ENCODE assay signal across 31 cellular contexts in genomic region chr16:88539652-88540345, GRCh38. TPM values are rescaled to one million over a fixed set of nuclear protein-coding genes. Genes with fewer than 3 reads are reported as not detected.
DNase-seq lines count a peak whose midpoint lies in the region; ATAC-seq, FAIRE-seq and TF ChIP-seq lines count a peak whose summit lies in the region.
"Had no signal": no experiment of that assay in that cellular context is flagged by ENCODE, and none has a peak within 500 bp of the region (broad histone marks: within the 10 kb centered on the region; RNA-seq: fewer than 3 reads in every experiment).

No MANE protein-coding gene starts in this region.

- H3K4me1 Mint-ChIP-seq in GM23338, result peaks cover 10% of the 10 kb centered on the region
- H3K4me1 Mint-ChIP-seq in activated T-helper 1 cell treated with anti-CD3 and anti-CD28 coated beads, Interleukin-12 subunit alpha, Interleukin-12 subunit beta, Interleukin-2, Interleukin-4 antibody, amounts not matched to agents 30 ng/mL and 10 ng/mL and 1 ng/mL, durations not matched to agents 14 hours and 24 hours and 36 hours (ENCODE audit: low read depth), result no peaks in the 10 kb centered on the region

- no peak overlapping the region for H3K23ac ChIP-seq in mesendoderm (ENCODE audit: low read length)

- no peak for TF ChIP-seq EP300 in K562 (IDR thresholded peaks at IDR 0.05; ENCODE audit: low read length)

- H3K4me3 ChIP-seq in BJ (ENCODE audit: low read depth, low read length) (no peak overlapping the region), GM23338 (no peak overlapping the region), K562 (no peak overlapping the region), mesendoderm (ENCODE audit: low read length) (no peak overlapping the region)
- H3K4me3 ChIP-seq: heart left ventricle, MG63, prostate gland, SJSA1 had no signal

- H2AFZ ChIP-seq in GM23338 (no peak overlapping the region), K562 (ENCODE audit: low read depth, low read length) (no peak overlapping the region)

- CTCF ChIA-PET in BJ (lab: Yijun Ruan, JAX), result interaction anchor here (0.7 kb wide), 1 partner anchor 29 kb away, joined by 3 read pairs; no protein-coding TSS in a partner anchor
- CTCF ChIA-PET in K562 (lab: Yijun Ruan, JAX; ENCODE audit: low intra/inter-chr PET ratio), result no interaction called here

- intact Hi-C loops in K562 (cut with micrococcal nuclease), result no loop called here
- intact Hi-C loops in activated T-helper 1 cell treated with anti-CD3 and anti-CD28 coated beads, Interleukin-12 subunit alpha, Interleukin-12 subunit beta, Interleukin-2, Interleukin-4 antibody, amounts not matched to agents 30 ng/mL and 10 ng/mL and 1 ng/mL, durations not matched to agents 14 hours and 24 hours and 36 hours (cut with micrococcal nuclease), result no loop called here

- peaks cover 4% of the 10 kb centered on the region for H3K79me1 ChIP-seq in mesendoderm (ENCODE audit: low read length)

- H3K36me3 ChIP-seq in BJ (ENCODE audit: control insufficient read depth, insufficient read depth, low read length) (peaks cover 4% of the 10 kb centered on the region; the same call in 1 of the 2 replicates), GM23338 (ENCODE audit: insufficient read depth) (no peaks in the 10 kb centered on the region), K562 (ENCODE audit: control insufficient read depth, insufficient read depth, low read length) (peaks cover 11% of the 10 kb centered on the region; the same call in 2 of the 3 replicates), mesendoderm (ENCODE audit: control insufficient read depth, insufficient read depth, low read length) (no peaks in the 10 kb centered on the region)
- H3K36me3 ChIP-seq: heart left ventricle, MG63, prostate gland, SJSA1 had no signal

- FAIRE-seq in K562 (lab: Jason Lieb, UNC), result no peak
- FAIRE-seq: GM19239, keratinocyte had no signal

- no peaks in the 10 kb centered on the region; the same call in 1 of the 2 replicates for H3K4me1 ChIP-seq in GM23338 (ENCODE audit: insufficient read depth)
- H3K4me1 ChIP-seq in K562 (replicated peaks in 1 of 2; ENCODE audit: control insufficient read depth in 2 of 2, insufficient read depth in 2 of 2, low read length in 2 of 2), result peaks cover 0 to 57% of the 10 kb centered on the region in 2 experiments; a peak in 3 of 5 replicates
- peaks cover 2% of the 10 kb centered on the region for H3K4me1 ChIP-seq in mesendoderm (ENCODE audit: control insufficient read depth, low read depth, low read length)
- H3K4me1 ChIP-seq: SJSA1 had no signal

- no peak overlapping the region for H3K4ac ChIP-seq in mesendoderm (ENCODE audit: low read depth, low read length)

- 7% methylated on average over 20 of the region's 26 CpGs for WGBS in K562 (ENCODE audit: insufficient coverage, low coverage, missing lambda C conversion rate)
- WGBS in mesendoderm (ENCODE audit: extremely low coverage, insufficient coverage, low lambda C conversion rate), result no CpG with 5 or more reads among the region's 26 CpGs

- H3K79me2 ChIP-seq in GM23338 (replicated peaks; ENCODE audit: insufficient read depth) (no peaks in the 10 kb centered on the region), K562 (ENCODE audit: control insufficient read depth, insufficient read depth, low read length) (no peaks in the 10 kb centered on the region), mesendoderm (ENCODE audit: control insufficient read depth, insufficient read depth, low read length) (no peaks in the 10 kb centered on the region)

- in situ Hi-C loops in K562 (cut with MboI), result no loop called here

- peak overlapping the region in 1 of 2 experiments; percentile 38; a peak in 2 of 4 replicates for H3K9ac ChIP-seq in K562 (ENCODE audit: insufficient read depth in 1 of 2, low read depth in 2 of 2, low read length in 2 of 2)
- H3K9ac ChIP-seq in mesendoderm (ENCODE audit: low read length), result no peak overlapping the region

- no peak overlapping the region for H3K27ac Mint-ChIP-seq in GM23338
- H3K27ac Mint-ChIP-seq in activated T-helper 1 cell treated with anti-CD3 and anti-CD28 coated beads, Interleukin-12 subunit alpha, Interleukin-12 subunit beta, Interleukin-2, Interleukin-4 antibody, amounts not matched to agents 30 ng/mL and 10 ng/mL and 1 ng/mL, durations not matched to agents 14 hours and 24 hours and 36 hours, result no peak overlapping the region
- H3K27ac Mint-ChIP-seq: activated CD4-positive, alpha-beta T cell treated with anti-CD3 and anti-CD28 coated beads, Interleukin-2, amount 10 ng/mL, durations not matched to agents 7 days and 5 days; dendritic cell treated with granulocyte-macrophage colony-stimulating factor and Interleukin-4, amounts not matched to agents 40 ng/mL and 50 ng/mL, for 4 days; mesothelial cell of epicardium; stimulated activated memory B cell treated with anti-CD40 and anti-IgM and Interleukin-4, amounts not matched to agents 10 μg/mL and 1 μg/mL and 100 μg/mL, for 72 hours; T-cell; type B pancreatic cell had no signal

- peaks cover 20% of the 10 kb centered on the region for H3K27me3 Mint-ChIP-seq in GM23338 (ENCODE audit: insufficient read depth, low read depth, poor library complexity)
- H3K27me3 Mint-ChIP-seq in activated T-helper 1 cell treated with anti-CD3 and anti-CD28 coated beads, Interleukin-12 subunit alpha, Interleukin-12 subunit beta, Interleukin-2, Interleukin-4 antibody, amounts not matched to agents 30 ng/mL and 10 ng/mL and 1 ng/mL, durations not matched to agents 14 hours and 24 hours and 36 hours (ENCODE audit: insufficient read depth), result no peaks in the 10 kb centered on the region

- H2BK5ac ChIP-seq in mesendoderm (ENCODE audit: low read length), result no peak overlapping the region

- H3K9me2 ChIP-seq in GM23338 (ENCODE audit: insufficient read depth), result no peaks in the 10 kb centered on the region

- no peak for DNase-seq in BJ (ENCODE audit: low read depth)
- DNase-seq in GM23338 (ENCODE audit: low spot score), result peak; percentile 19
- DNase-seq in K562 (ENCODE audit: extremely low read depth in 1 of 4, low spot score in 3 of 4), result peak in 1 of 4 experiments; percentile 55
- peak; percentile 39 for DNase-seq in mesendoderm
- DNase-seq in NCI-H82 treated with DMSO at 0.1 percent for 48 hours (lab: John Stamatoyannopoulos, UW; ENCODE audit: unreplicated experiment), result no peak
- no peak for DNase-seq in activated T-helper 1 cell treated with anti-CD3 and anti-CD28 coated beads, Interleukin-12 subunit alpha, Interleukin-12 subunit beta, Interleukin-2, Interleukin-4 antibody, amounts not matched to agents 30 ng/mL and 10 ng/mL and 1 ng/mL, durations not matched to agents 14 hours and 24 hours and 36 hours (ENCODE audit: low spot score)
- DNase-seq: activated CD4-positive, alpha-beta T cell treated with anti-CD3 and anti-CD28 coated beads, Interleukin-2, amount 10 ng/mL, durations not matched to agents 7 days and 5 days; activated T-cell treated with anti-CD3 and anti-CD28 coated beads, Interleukin-2, amount 50 U/mL, for 24 hours; Caco-2; central memory CD4-positive, alpha-beta T cell; DMS53; foreskin fibroblast; GOT3; KG1; MG63; naive B cell; NCI-H1930; NCI-H524 treated with DMSO at 0.1 percent for 48 hours; occipital lobe; T-cell had no signal

- H3K9me1 ChIP-seq in K562 (ENCODE audit: control insufficient read depth, insufficient read depth, low read length), result no peaks in the 10 kb centered on the region

- no peak overlapping the region for H4K8ac ChIP-seq in mesendoderm (ENCODE audit: low read depth, low read length)

- ATAC-seq in GM23338 (peak; percentile 43), K562 (peak; percentile 56), GM21515 (IDR thresholded peaks at IDR 0.05; ENCODE audit: unreplicated experiment) (no peak)
- ATAC-seq: heart left ventricle; stimulated activated memory B cell treated with anti-CD40 and anti-IgM and Interleukin-4, amounts not matched to agents 10 μg/mL and 1 μg/mL and 100 μg/mL, for 72 hours; T-cell had no signal

- POLR2A ChIA-PET in BJ (lab: Charles Lee), result no interaction called here
- POLR2A ChIA-PET in K562 (lab: Yijun Ruan, JAX), result interaction anchor here (0.6 to 1.7 kb wide), 7 partner anchors 9 to 1004 kb away, joined by 3 to 5 read pairs (median 3); partner anchors contain the start of gene PIEZO1

- no peaks in the 10 kb centered on the region for H4K20me1 ChIP-seq in GM23338 (replicated peaks; ENCODE audit: insufficient read depth)
- peaks cover 13% of the 10 kb centered on the region for H4K20me1 ChIP-seq in K562 (replicated peaks; ENCODE audit: control insufficient read depth, insufficient read depth, low read length)

- H4K5ac ChIP-seq in mesendoderm (ENCODE audit: low read length), result no peak overlapping the region

- peak in 1 of 2 experiments; percentile 43; a peak in 2 of 4 replicates for TF ChIP-seq RAD21 in K562 (CRISPR knock-in tag; conservative IDR thresholded peaks at IDR 0.05 in 1 of 2, IDR thresholded peaks at IDR 0.05 in 1 of 2)

- H3K36me3 Mint-ChIP-seq in GM23338 (ENCODE audit: low read depth), result peaks cover 11% of the 10 kb centered on the region; the same call in 2 of the 3 replicates
- H3K36me3 Mint-ChIP-seq in activated T-helper 1 cell treated with anti-CD3 and anti-CD28 coated beads, Interleukin-12 subunit alpha, Interleukin-12 subunit beta, Interleukin-2, Interleukin-4 antibody, amounts not matched to agents 30 ng/mL and 10 ng/mL and 1 ng/mL, durations not matched to agents 14 hours and 24 hours and 36 hours (ENCODE audit: low read depth), result peaks cover 6% of the 10 kb centered on the region
- H3K36me3 Mint-ChIP-seq: type B pancreatic cell had no signal

- TF ChIP-seq POLR2A in K562 (conservative IDR thresholded peaks at IDR 0.05), result no peak

- no peak overlapping the region for H2AK5ac ChIP-seq in mesendoderm (ENCODE audit: low read length)

- H3K4me3 Mint-ChIP-seq in GM23338, result no peak overlapping the region
- H3K4me3 Mint-ChIP-seq in activated T-helper 1 cell treated with anti-CD3 and anti-CD28 coated beads, Interleukin-12 subunit alpha, Interleukin-12 subunit beta, Interleukin-2, Interleukin-4 antibody, amounts not matched to agents 30 ng/mL and 10 ng/mL and 1 ng/mL, durations not matched to agents 14 hours and 24 hours and 36 hours, result no peak overlapping the region
- H3K4me3 Mint-ChIP-seq: activated CD4-positive, alpha-beta T cell treated with anti-CD3 and anti-CD28 coated beads, Interleukin-2, amount 10 ng/mL, durations not matched to agents 7 days and 5 days; activated T-cell treated with anti-CD3 and anti-CD28 coated beads, Interleukin-2, amount 50 U/mL, for 24 hours; dendritic cell treated with granulocyte-macrophage colony-stimulating factor and Interleukin-4, amounts not matched to agents 40 ng/mL and 50 ng/mL, for 4 days; mesothelial cell of epicardium; stimulated activated memory B cell treated with anti-CD40 and anti-IgM and Interleukin-4, amounts not matched to agents 10 μg/mL and 1 μg/mL and 100 μg/mL, for 72 hours; T-cell; type B pancreatic cell had no signal

- H3K27ac ChIP-seq in GM23338 (ENCODE audit: low read depth) (no peak overlapping the region), K562 (ENCODE audit: extremely low read depth, low read depth, low read length) (no peak overlapping the region), mesendoderm (ENCODE audit: low read depth, low read length) (no peak overlapping the region)
- H3K27ac ChIP-seq: C4-2B, heart left ventricle, prostate gland, SJSA1 had no signal

- peaks cover 24% of the 10 kb centered on the region for H3K9me3 Mint-ChIP-seq in GM23338
- peaks cover 11% of the 10 kb centered on the region for H3K9me3 Mint-ChIP-seq in activated T-helper 1 cell treated with anti-CD3 and anti-CD28 coated beads, Interleukin-12 subunit alpha, Interleukin-12 subunit beta, Interleukin-2, Interleukin-4 antibody, amounts not matched to agents 30 ng/mL and 10 ng/mL and 1 ng/mL, durations not matched to agents 14 hours and 24 hours and 36 hours

- no peak overlapping the region for H3K18ac ChIP-seq in mesendoderm (ENCODE audit: low read length)

- peaks cover 5% of the 10 kb centered on the region; the same call in 1 of the 2 replicates for H3F3A ChIP-seq in GM23338 (replicated peaks; ENCODE audit: low read depth)

- H3K56ac ChIP-seq in mesendoderm (ENCODE audit: low read length), result no peak overlapping the region

- H2BK120ac ChIP-seq in mesendoderm (ENCODE audit: low read depth, low read length), result no peak overlapping the region

- H3K4me2 ChIP-seq in GM23338 (no peak overlapping the region), K562 (ENCODE audit: insufficient read depth, low read length) (no peak overlapping the region), mesendoderm (ENCODE audit: low read length) (no peak overlapping the region)

- H2BK15ac ChIP-seq in mesendoderm (replicated peaks; ENCODE audit: low read depth), result no peak overlapping the region

- H3K9me3 ChIP-seq in K562 (replicated peaks; ENCODE audit: control insufficient read depth, insufficient read depth, low read depth, low read length), result peaks cover 21% of the 10 kb centered on the region
- H3K9me3 ChIP-seq: prostate gland had no signal

- H3K27me3 ChIP-seq in BJ (ENCODE audit: control insufficient read depth, insufficient read depth, low read length) (peaks cover 17% of the 10 kb centered on the region), GM23338 (ENCODE audit: insufficient read depth) (no peaks in the 10 kb centered on the region), K562 (ENCODE audit: control insufficient read depth in 2 of 2, insufficient read depth in 2 of 2, low read length in 2 of 2) (peaks cover 28 to 42% of the 10 kb centered on the region in 2 experiments; a peak in 4 of 5 replicates), mesendoderm (ENCODE audit: insufficient read depth, low read length, poor library complexity) (no peaks in the 10 kb centered on the region)
- H3K27me3 ChIP-seq: MG63 had no signal

- TF ChIP-seq CTCF in BJ (IDR thresholded peaks at IDR 0.05; ENCODE audit: insufficient read depth, low read depth, low read length), result peak; percentile 11; the same call in 1 of the 2 replicates
- peak in 1 of 2 experiments; percentile 31; a peak in 2 of 4 replicates for TF ChIP-seq CTCF in GM23338 (conservative IDR thresholded peaks at IDR 0.05; ENCODE audit: low read depth in 2 of 2)
- TF ChIP-seq CTCF in K562 (IDR thresholded peaks at IDR 0.05 in 2 of 3, conservative IDR thresholded peaks at IDR 0.05 in 1 of 3; ENCODE audit: insufficient read depth in 2 of 3, low read depth in 1 of 3, low read length in 3 of 3), result peak; percentile 27 to 37 (median 27); a peak in 4 of 6 replicates

- no TSS peak for BruUV-seq in K562 (replicated peaks; lab: Mats Ljungman, UMichigan)

RNA-seq across cellular contexts. Expression of gene ZC3H18, which starts 30.4 kb away (rescaled TPM):
- polyA plus RNA-seq in BJ (2011; rRNA removed), result 7.9 and 11.2 TPM in 2 replicates
- polyA minus RNA-seq in BJ (2011; rRNA and poly(A)+ RNA removed), result 5.7 and 6.7 TPM in 2 replicates
- total RNA-seq in GM23338 (2014; rRNA removed; shearing (Covaris generic)), result 25.2 and 30.0 TPM in 2 replicates
- 40.1 and 40.7 TPM in 2 replicates for polyA plus RNA-seq in GM23338 (2016; fragmentation: Nextera tagmentation; extraction: Ambion mirVana)
- 74.4 and 112 TPM in 2 replicates for total RNA-seq in K562 (2011; cell fraction: chromatin; rRNA removed; ENCODE audit: low replicate concordance)
- total RNA-seq in K562 (2011; cell fraction: nucleolus; rRNA removed), result 51.3 and 61.4 TPM in 2 replicates
- total RNA-seq in K562 (2011; cell fraction: nucleoplasm; rRNA removed), result 61.1 and 63.4 TPM in 2 replicates
- 26.9 and 35.1 TPM in 2 replicates for total RNA-seq in K562 (2014; rRNA removed)
- total RNA-seq in K562 (2014; rRNA removed; fragmentation: Illumina TruSeq; extraction: Trizol), result 16.0 and 16.3 TPM in 2 replicates
- 31.1 and 33.9 TPM in 2 replicates for total RNA-seq in K562 (2015; rRNA removed; fragmentation: Illumina TruSeq; extraction: Trizol)
- 81.3 and 88.7 TPM in 2 replicates for total RNA-seq in K562 (2021)
- 12.5 and 15.8 TPM in 2 replicates for polyA plus RNA-seq in K562 (2011; rRNA removed)
- 10.1 and 15.8 TPM in 2 replicates for polyA plus RNA-seq in K562 (2011; cell fraction: cytosol; rRNA removed)
- polyA plus RNA-seq in K562 (2011; cell fraction: nucleus; rRNA removed), result 43.3 and 65.6 TPM in 2 replicates
- polyA plus RNA-seq in K562 (2012), result 57.6 and 59.2 TPM in 2 replicates
- polyA plus RNA-seq in K562 (2014; fragmentation: Illumina TruSeq; extraction: Trizol), result 60.7 and 65.3 TPM in 2 replicates
- 1 to 10 TPM; 1.7 to 2.0 TPM for polyA plus RNA-seq in K562 (2014; fragmentation: Nextera tagmentation; extraction: Ambion mirVana)
- polyA plus RNA-seq in K562 (2014; rRNA removed), result 37.1 and 49.2 TPM in 2 replicates
- polyA minus RNA-seq in K562 (2011; rRNA and poly(A)+ RNA removed), result 7.9 and 9.1 TPM in 2 replicates
- polyA minus RNA-seq in K562 (2011; cell fraction: cytosol; rRNA and poly(A)+ RNA removed), result 23.7 and 30.6 TPM in 2 replicates
- 17.5 and 19.1 TPM in 2 replicates for polyA minus RNA-seq in K562 (2011; cell fraction: nucleus; rRNA and poly(A)+ RNA removed)
- 44.2 TPM for polyA plus RNA-seq in mesendoderm (2013, experiment 1 of 2)
- 44.8 TPM for polyA plus RNA-seq in mesendoderm (2013, experiment 2 of 2)
- 115 and 116 TPM in 2 replicates for total RNA-seq in activated T-helper 1 cell treated with anti-CD3 and anti-CD28 coated beads, Interleukin-12 subunit alpha, Interleukin-12 subunit beta, Interleukin-2, Interleukin-4 antibody, amounts not matched to agents 30 ng/mL and 10 ng/mL and 1 ng/mL, durations not matched to agents 14 hours and 24 hours and 36 hours

Comparison
In these comparisons a context has a peak if more than half of its experiments do, and no peak if none do; other contexts are left out.
1. DNase-seq: peak in GM23338 (single experiment) and mesendoderm (single experiment); none in BJ (single experiment), NCI-H82 treated with DMSO at 0.1 percent for 48 hours (single experiment) and activated T-helper 1 cell treated with anti-CD3 and anti-CD28 coated beads, Interleukin-12 subunit alpha, Interleukin-12 subunit beta, Interleukin-2, Interleukin-4 antibody, amounts not matched to agents 30 ng/mL and 10 ng/mL and 1 ng/mL, durations not matched to agents 14 hours and 24 hours and 36 hours (single experiment).